Comparison of ENCODE assay signal across 1 cellular context in genomic region chr17:31596382-31597323, GRCh38.
TF ChIP-seq lines count a peak whose summit lies in the region.

No MANE protein-coding gene starts in this region.

TF ChIP-seq in SK-N-SH, 30 proteins besides CTCF, POLR2A, EP300 and RAD21 (continued from another document):
- TF ChIP-seq ZBTB33 (IDR thresholded peaks at IDR 0.05; ENCODE audit: borderline replicate concordance, low read depth) (peak; percentile 39; the same call in 1 of the 2 replicates), NRF1 (IDR thresholded peaks at IDR 0.05; ENCODE audit: low read depth, low read length) (no peak), FOXJ3 (CRISPR knock-in tag; IDR thresholded peaks at IDR 0.05) (no peak), EZH2phosphoT487 (IDR thresholded peaks at IDR 0.05; ENCODE audit: borderline replicate concordance, low read depth) (no peak), PBX3 (IDR thresholded peaks at IDR 0.05) (peak; percentile 91), FOXM1 (IDR thresholded peaks at IDR 0.05; ENCODE audit: low read depth) (peak; percentile 92), JUND (IDR thresholded peaks at IDR 0.05) (peak; percentile 96), GATA2 (CRISPR knock-in tag; IDR thresholded peaks at IDR 0.05) (no peak), MAX (IDR thresholded peaks at IDR 0.05; ENCODE audit: low read depth) (peak; percentile 98), GABPA (IDR thresholded peaks at IDR 0.05; ENCODE audit: low read depth) (peak; percentile 14; the same call in 1 of the 2 replicates), POLR2AphosphoS5 (IDR thresholded peaks at IDR 0.05; ENCODE audit: low read depth, low read length) (peak; percentile 89), SMC3 (IDR thresholded peaks at IDR 0.05; ENCODE audit: low read depth, low read length) (no peak; the same call in 1 of the 2 replicates), CHD2 (IDR thresholded peaks at IDR 0.05; ENCODE audit: low read length, partially characterized antibody) (no peak), USF2 (IDR thresholded peaks at IDR 0.05; ENCODE audit: borderline replicate concordance, low read depth, low read length) (no peak), IRF3 (IDR thresholded peaks at IDR 0.05; ENCODE audit: low read depth, low read length) (no peak), FOSL2 (IDR thresholded peaks at IDR 0.05; ENCODE audit: borderline replicate concordance, low read depth) (peak; percentile 96), RCOR1 (IDR thresholded peaks at IDR 0.05; ENCODE audit: low read length) (no peak), SIN3A (IDR thresholded peaks at IDR 0.05; ENCODE audit: borderline replicate concordance, low read depth, low read length) (peak; percentile 77; the same call in 1 of the 2 replicates), MEF2A (IDR thresholded peaks at IDR 0.05; ENCODE audit: borderline replicate concordance, low read depth) (peak; percentile 98), ELF1 (IDR thresholded peaks at IDR 0.05) (peak; percentile 68; the same call in 1 of the 2 replicates), MXI1 (IDR thresholded peaks at IDR 0.05; ENCODE audit: low read depth, low read length) (no peak), RFX5 (IDR thresholded peaks at IDR 0.05; ENCODE audit: low read length) (no peak), TCF12 (IDR thresholded peaks at IDR 0.05) (peak; percentile 94)
